17 cellular contexts compared by ENCODE assay signal in genomic region chr14:31360919-31361662, GRCh38. TPM values are rescaled to one million over a fixed set of nuclear protein-coding genes. Genes with fewer than 3 reads are reported as not detected.
A peak's percentile ranks its signal among the peaks of the same experiment; 100 is the strongest.
DNase-seq lines count a peak whose midpoint lies in the region; ATAC-seq, FAIRE-seq and TF ChIP-seq lines count a peak whose summit lies in the region.
"Had no signal": no experiment of that assay in that cellular context is flagged by ENCODE, and none has a peak within 500 bp of the region (broad histone marks: within the 10 kb centered on the region; RNA-seq: fewer than 3 reads in every experiment).

No MANE protein-coding gene starts in this region.

- H3K79me2 ChIP-seq in K562 (ENCODE audit: control insufficient read depth, insufficient read depth, low read length), result no peaks in the 10 kb centered on the region

- no peaks in the 10 kb centered on the region for H3K4me1 ChIP-seq in K562 (replicated peaks in 1 of 2; ENCODE audit: control insufficient read depth in 2 of 2, insufficient read depth in 2 of 2, low read length in 2 of 2)
- no peaks in the 10 kb centered on the region for H3K4me1 ChIP-seq in colonic mucosa

- H3K4me3 ChIP-seq in BJ (ENCODE audit: low read depth, low read length) (no peak overlapping the region), K562 (no peak overlapping the region), colonic mucosa (no peak overlapping the region)
- H3K4me3 ChIP-seq: esophagus squamous epithelium, stomach had no signal

- no peak for FAIRE-seq in K562 (lab: Jason Lieb, UNC)
- FAIRE-seq: colon, H1 had no signal

- POLR2A ChIA-PET in BJ (lab: Charles Lee), result interaction anchor here (0.6 kb wide), 1 partner anchor 392 kb away, joined by 8 read pairs; no protein-coding TSS in a partner anchor
- POLR2A ChIA-PET in K562 (lab: Yijun Ruan, JAX), result interaction anchor here (0.6 to 1.1 kb wide), 2 partner anchors 12 to 689 kb away, joined by 3 read pairs; no protein-coding TSS in a partner anchor

- H3K4me2 ChIP-seq in K562 (ENCODE audit: insufficient read depth, low read length), result no peak overlapping the region

- H2AFZ ChIP-seq in K562 (ENCODE audit: low read depth, low read length), result no peak overlapping the region

- H4K20me1 ChIP-seq in K562 (replicated peaks; ENCODE audit: control insufficient read depth, insufficient read depth, low read length), result no peaks in the 10 kb centered on the region

- TF ChIP-seq EP300 in K562 (IDR thresholded peaks at IDR 0.05; ENCODE audit: low read length), result no peak

- no peak for TF ChIP-seq POLR2A in K562 (conservative IDR thresholded peaks at IDR 0.05)

- WGBS in K562 (ENCODE audit: insufficient coverage, low coverage, missing lambda C conversion rate), result 53% methylated on average over 3 of the region's 3 CpGs

- H3K9me3 ChIP-seq in K562 (replicated peaks; ENCODE audit: control insufficient read depth, insufficient read depth, low read depth, low read length) (no peaks in the 10 kb centered on the region), colonic mucosa (no peaks in the 10 kb centered on the region)
- H3K9me3 ChIP-seq: esophagus squamous epithelium, stomach had no signal

- H3K9ac ChIP-seq in K562 (ENCODE audit: insufficient read depth in 1 of 2, low read depth in 2 of 2, low read length in 2 of 2), result no peak overlapping the region
- no peak overlapping the region for H3K9ac ChIP-seq in colonic mucosa (ENCODE audit: low read depth in 2 of 2, low read length in 2 of 2)

- no peak for TF ChIP-seq RAD21 in K562 (CRISPR knock-in tag; conservative IDR thresholded peaks at IDR 0.05 in 1 of 2, IDR thresholded peaks at IDR 0.05 in 1 of 2)

- DNase-seq in BJ (ENCODE audit: low read depth) (peak; percentile 32), M059J (ENCODE audit: low read depth) (peak; percentile 67), K562 (ENCODE audit: extremely low read depth in 1 of 4, low spot score in 3 of 4) (no peak), kidney glomerular epithelial cell (lab: John Stamatoyannopoulos, UW) (peak; percentile 89), NCI-H345 treated with DMSO at 0.1 percent for 48 hours (lab: John Stamatoyannopoulos, UW; ENCODE audit: unreplicated experiment) (no peak), colonic mucosa (no peak), GOT3 (lab: John Stamatoyannopoulos, UW) (no peak)
- DNase-seq: activated CD4-positive, alpha-beta T cell treated with anti-CD3 and anti-CD28 coated beads, Interleukin-2, amount 10 ng/mL, durations not matched to agents 7 days and 5 days; activated T-cell treated with anti-CD3 and anti-CD28 coated beads, Interleukin-2, amount 50 U/mL, for 72 hours; AML-193; esophagus squamous epithelium; NCI-H1694 treated with DMSO at 0.1 percent for 48 hours; stomach had no signal

- ATAC-seq in K562 (no peak), HG03159 (IDR thresholded peaks at IDR 0.05; ENCODE audit: unreplicated experiment) (no peak)
- ATAC-seq: activated T-cell treated with anti-CD3 and anti-CD28 coated beads, Interleukin-2, amount 50 U/mL, for 72 hours; Right ventricle myocardium inferior had no signal

- in situ Hi-C loops in K562 (cut with MboI), result loop anchor here (25.0 kb wide), 1 partner anchor 699 kb away; no protein-coding TSS in a partner anchor

- intact Hi-C loops in K562 (cut with micrococcal nuclease), result no loop called here
- intact Hi-C loops in colonic mucosa (cut with DNase I), result no loop called here

- CTCF ChIA-PET in BJ (lab: Yijun Ruan, JAX), result no interaction called here
- CTCF ChIA-PET in K562 (lab: Yijun Ruan, JAX; ENCODE audit: low intra/inter-chr PET ratio), result no interaction called here

- H3K36me3 ChIP-seq in BJ (ENCODE audit: control insufficient read depth, insufficient read depth, low read length) (peaks cover 6% of the 10 kb centered on the region), K562 (ENCODE audit: control insufficient read depth, insufficient read depth, low read length) (peaks cover 21% of the 10 kb centered on the region; the same call in 2 of the 3 replicates), colonic mucosa (peaks cover 3% of the 10 kb centered on the region)

- TF ChIP-seq CTCF in BJ (IDR thresholded peaks at IDR 0.05; ENCODE audit: insufficient read depth, low read depth, low read length) (no peak), K562 (IDR thresholded peaks at IDR 0.05 in 2 of 3, conservative IDR thresholded peaks at IDR 0.05 in 1 of 3; ENCODE audit: insufficient read depth in 2 of 3, low read depth in 1 of 3, low read length in 3 of 3) (no peak), colonic mucosa (IDR thresholded peaks at IDR 0.05) (no peak)

- no peaks in the 10 kb centered on the region for H3K9me1 ChIP-seq in K562 (ENCODE audit: control insufficient read depth, insufficient read depth, low read length)

- H3K27me3 ChIP-seq in BJ (ENCODE audit: control insufficient read depth, insufficient read depth, low read length) (no peaks in the 10 kb centered on the region), K562 (ENCODE audit: control insufficient read depth in 2 of 2, insufficient read depth in 2 of 2, low read length in 2 of 2) (no peaks in the 10 kb centered on the region), colonic mucosa (no peaks in the 10 kb centered on the region)
- H3K27me3 ChIP-seq: esophagus squamous epithelium, stomach had no signal

- H3K27ac ChIP-seq in K562 (ENCODE audit: extremely low read depth, low read depth, low read length), result no peak overlapping the region
- H3K27ac ChIP-seq in colonic mucosa, result no peak overlapping the region
- H3K27ac ChIP-seq: stomach had no signal

- BruUV-seq in K562 (replicated peaks; lab: Mats Ljungman, UMichigan), result no TSS peak

TF ChIP-seq in K562, 482 proteins besides CTCF, POLR2A, EP300 and RAD21:
- TF ChIP-seq MIER1 (IDR thresholded peaks at IDR 0.05; ENCODE audit: low read depth) (no peak), PRDM10 (IDR thresholded peaks at IDR 0.05; ENCODE audit: partially characterized antibody) (no peak), ATF2 (CRISPR knock-in tag; IDR thresholded peaks at IDR 0.05) (no peak), C11orf30 (IDR thresholded peaks at IDR 0.05; ENCODE audit: low read depth) (0 out of 2 replicates have a peak, but pooled peaks have one; percentile 14)
TF ChIP-seq in K562: peak in this region for 1.

RNA-seq across cellular contexts. Expression of gene HEATR5A, which starts 59.3 kb away (rescaled TPM):
- 34.3 and 61.3 TPM in 2 replicates for polyA plus RNA-seq in BJ (2011; rRNA removed)
- polyA minus RNA-seq in BJ (2011; rRNA and poly(A)+ RNA removed), result 53.9 and 61.5 TPM in 2 replicates
- total RNA-seq in M059J (2014; rRNA removed; shearing (Covaris generic)), result 9.8 and 16.7 TPM in 2 replicates
- total RNA-seq in K562 (2011; cell fraction: chromatin; rRNA removed; ENCODE audit: low replicate concordance), result 26.1 and 62.8 TPM in 2 replicates
- 15.3 and 18.7 TPM in 2 replicates for total RNA-seq in K562 (2011; cell fraction: nucleolus; rRNA removed)
- total RNA-seq in K562 (2011; cell fraction: nucleoplasm; rRNA removed), result 28.0 and 32.4 TPM in 2 replicates
- 8.1 and 8.4 TPM in 2 replicates for total RNA-seq in K562 (2014; rRNA removed)
- 27.7 and 30.4 TPM in 2 replicates for total RNA-seq in K562 (2014; rRNA removed; fragmentation: Illumina TruSeq; extraction: Trizol)
- 17.5 and 19.3 TPM in 2 replicates for total RNA-seq in K562 (2015; rRNA removed; fragmentation: Illumina TruSeq; extraction: Trizol)
- total RNA-seq in K562 (2021), result 18.7 and 23.0 TPM in 2 replicates
- 18.4 and 23.6 TPM in 2 replicates for polyA plus RNA-seq in K562 (2011; rRNA removed)
- polyA plus RNA-seq in K562 (2011; cell fraction: cytosol; rRNA removed), result 6.1 and 10.2 TPM in 2 replicates
- 7.7 and 8.5 TPM in 2 replicates for polyA plus RNA-seq in K562 (2011; cell fraction: nucleus; rRNA removed)
- 8.8 and 19.2 TPM in 2 replicates for polyA plus RNA-seq in K562 (2012)
- 12.3 and 14.9 TPM in 2 replicates for polyA plus RNA-seq in K562 (2014; fragmentation: Illumina TruSeq; extraction: Trizol)
- 10 to 100 TPM; 46.4 to 50.9 TPM for polyA plus RNA-seq in K562 (2014; fragmentation: Nextera tagmentation; extraction: Ambion mirVana)
- 8.0 and 10.8 TPM in 2 replicates for polyA plus RNA-seq in K562 (2014; rRNA removed)
- polyA minus RNA-seq in K562 (2011; rRNA and poly(A)+ RNA removed), result 37.7 and 39.8 TPM in 2 replicates
- 9.1 and 10.8 TPM in 2 replicates for polyA minus RNA-seq in K562 (2011; cell fraction: cytosol; rRNA and poly(A)+ RNA removed)
- polyA minus RNA-seq in K562 (2011; cell fraction: nucleus; rRNA and poly(A)+ RNA removed), result 13.2 and 27.7 TPM in 2 replicates
- total RNA-seq in colonic mucosa, result 10 to 100 TPM; 45.5 to 58.2 TPM

Comparison
In these comparisons a context has a peak if more than half of its experiments do, and no peak if none do; other contexts are left out.
1. DNase-seq: peak in BJ (single experiment), M059J (single experiment) and kidney glomerular epithelial cell (single experiment); none in K562 (0 of 4), NCI-H345 treated with DMSO at 0.1 percent for 48 hours (single experiment), colonic mucosa (single experiment) and GOT3 (single experiment).